Comparison of ENCODE assay signal across 8 cellular contexts in genomic region chr9:94065535-94065961, GRCh38. TPM values are rescaled to one million over a fixed set of nuclear protein-coding genes. Genes with fewer than 3 reads are reported as not detected.
DNase-seq lines count a peak whose midpoint lies in the region; ATAC-seq, FAIRE-seq and TF ChIP-seq lines count a peak whose summit lies in the region.

No MANE protein-coding gene starts in this region.

- no peaks in the 10 kb centered on the region for H3K4me1 ChIP-seq in prostate gland (replicated peaks)

- H3K36me3 ChIP-seq in prostate gland, result no peaks in the 10 kb centered on the region

- DNase-seq in NCI-H1092 treated with DMSO at 0.1 percent for 48 hours (lab: John Stamatoyannopoulos, UW) (peak; percentile 49), SKM-1 treated with dmso at 0.1 percent for 144 hours (lab: John Stamatoyannopoulos, UW; ENCODE audit: unreplicated experiment) (peak; percentile 7), Right ventricle myocardium superior (peak; percentile 67), prostate gland (ENCODE audit: low spot score) (peak; percentile 81), urothelium cell line (ENCODE audit: low spot score) (peak; percentile 46)
- peak; percentile 56 for DNase-seq in activated naive CD8-positive, alpha-beta T cell treated with anti-CD3 and anti-CD28 coated beads, Interleukin-2, amount 10 ng/mL, durations not matched to agents 7 days and 5 days

- no peaks in the 10 kb centered on the region for H3K9me3 ChIP-seq in prostate gland

- H3K4me1 Mint-ChIP-seq in activated naive CD8-positive, alpha-beta T cell treated with anti-CD3 and anti-CD28 coated beads, Interleukin-2, amount 10 ng/mL, durations not matched to agents 7 days and 5 days, result peaks cover 5% of the 10 kb centered on the region

- H3K27ac ChIP-seq in prostate gland, result no peak overlapping the region

- TF ChIP-seq CTCF in GM12874 (IDR thresholded peaks at IDR 0.05; ENCODE audit: insufficient read depth, low read depth, low read length) (peak; percentile 75), prostate gland (IDR thresholded peaks at IDR 0.05) (peak; percentile 70 to 90 (median 86))

- no peak for TF ChIP-seq POLR2A in prostate gland (IDR thresholded peaks at IDR 0.05)

- no peak overlapping the region for H3K4me3 Mint-ChIP-seq in activated naive CD8-positive, alpha-beta T cell treated with anti-CD3 and anti-CD28 coated beads, Interleukin-2, amount 10 ng/mL, durations not matched to agents 7 days and 5 days

- H3K9me3 Mint-ChIP-seq in activated naive CD8-positive, alpha-beta T cell treated with anti-CD3 and anti-CD28 coated beads, Interleukin-2, amount 10 ng/mL, durations not matched to agents 7 days and 5 days, result peaks cover 7% of the 10 kb centered on the region

- peaks cover 9% of the 10 kb centered on the region for H3K36me3 Mint-ChIP-seq in activated naive CD8-positive, alpha-beta T cell treated with anti-CD3 and anti-CD28 coated beads, Interleukin-2, amount 10 ng/mL, durations not matched to agents 7 days and 5 days

- intact Hi-C loops in Right ventricle myocardium superior (cut with DNase I) (loop anchor here (2.0 to 10.0 kb wide), 2 partner anchors 129 to 147 kb away; no protein-coding TSS in a partner anchor), prostate gland (cut with DNase I) (loop anchor here (1.0 kb wide), 1 partner anchor 148 kb away; no protein-coding TSS in a partner anchor)

- peak overlapping the region; percentile 66 for H3K27ac Mint-ChIP-seq in activated naive CD8-positive, alpha-beta T cell treated with anti-CD3 and anti-CD28 coated beads, Interleukin-2, amount 10 ng/mL, durations not matched to agents 7 days and 5 days

- no peak for FAIRE-seq in urothelium cell line (lab: Jason Lieb, UNC)

- POLR2A ChIA-PET in activated naive CD8-positive, alpha-beta T cell treated with anti-CD3 and anti-CD28 coated beads, Interleukin-2, amount 10 ng/mL, durations not matched to agents 7 days and 5 days (lab: Charles Lee), result no interaction called here

- no peaks in the 10 kb centered on the region for H3K27me3 ChIP-seq in prostate gland (replicated peaks; ENCODE audit: insufficient read depth)

- no peak overlapping the region for H3K4me3 ChIP-seq in prostate gland

- 20% methylated on average over 2 of the region's 2 CpGs for WGBS in prostate gland

- no peak for ATAC-seq in activated naive CD8-positive, alpha-beta T cell treated with anti-CD3 and anti-CD28 coated beads, Interleukin-2, amount 10 ng/mL, durations not matched to agents 7 days and 5 days (ENCODE audit: low read depth)
- peak; percentile 80 for ATAC-seq in Right ventricle myocardium superior (ENCODE audit: poor library complexity)
- ATAC-seq in GM21390 (IDR thresholded peaks at IDR 0.05; ENCODE audit: unreplicated experiment), result no peak

- H3K27me3 Mint-ChIP-seq in activated naive CD8-positive, alpha-beta T cell treated with anti-CD3 and anti-CD28 coated beads, Interleukin-2, amount 10 ng/mL, durations not matched to agents 7 days and 5 days, result no peaks in the 10 kb centered on the region

RNA-seq across cellular contexts. Expression of gene PTPDC1, which starts 18.7 kb away (rescaled TPM):
- 1 to 10 TPM; 6.3 to 7.2 TPM for total RNA-seq in activated naive CD8-positive, alpha-beta T cell treated with anti-CD3 and anti-CD28 coated beads, Interleukin-2, amount 10 ng/mL, durations not matched to agents 7 days and 5 days
- 8.4 TPM for total RNA-seq in Right ventricle myocardium superior
- total RNA-seq in prostate gland, result 10 to 100 TPM in 1 of 2 donors, 1 to 10 TPM in 1; 4.6 to 17.9 TPM

Comparison
In these comparisons a context has a peak if more than half of its experiments do, and no peak if none do; other contexts are left out.
1. DNase-seq: peak in every context shown above with its lines; median percentile 81 in prostate gland; 67 in Right ventricle myocardium superior; 56 in activated naive CD8-positive, alpha-beta T cell treated with anti-CD3 and anti-CD28 coated beads, Interleukin-2, amount 10 ng/mL, durations not matched to agents 7 days and 5 days; 49 in NCI-H1092 treated with DMSO at 0.1 percent for 48 hours; 46 in urothelium cell line; 7 in SKM-1 treated with dmso at 0.1 percent for 144 hours.